ENCODE assay signal across 9 cellular contexts in genomic region chr7:51366930-51367613, GRCh38. TPM values are rescaled to one million over a fixed set of nuclear protein-coding genes. Genes with fewer than 3 reads are reported as not detected.
DNase-seq lines count a peak whose midpoint lies in the region; ATAC-seq and TF ChIP-seq lines count a peak whose summit lies in the region.
"Had no signal": no experiment of that assay in that cellular context is flagged by ENCODE, and none has a peak within 500 bp of the region (broad histone marks: within the 10 kb centered on the region; RNA-seq: fewer than 3 reads in every experiment).

No MANE protein-coding gene starts in this region.

- no peaks in the 10 kb centered on the region for H3K9me3 ChIP-seq in left ventricle myocardium inferior (replicated peaks)

- H3K4me3 ChIP-seq in HFF-Myc (replicated peaks; ENCODE audit: low read depth, low read length) (no peak overlapping the region), left ventricle myocardium inferior (no peak overlapping the region)

- no peaks in the 10 kb centered on the region for H3K27me3 ChIP-seq in left ventricle myocardium inferior (ENCODE audit: low read depth)

- DNase-seq in activated naive CD4-positive, alpha-beta T cell treated with anti-CD3 and anti-CD28 coated beads for 36 hours: peak; percentile 25
- DNase-seq in activated naive CD4-positive, alpha-beta T cell treated with anti-CD3 and anti-CD28 coated beads, Interleukin-2, amount 50 U/mL, for 16 hours: no peak
- DNase-seq in HFF-Myc (ENCODE audit: extremely low read depth, low read depth) (no peak), NCI-H2029 treated with DMSO at 0.1 percent for 48 hours (lab: John Stamatoyannopoulos, UW) (peak; percentile 61), left ventricle myocardium inferior (no peak), retina (peak; percentile 82), T-helper 1 cell (no peak)
- DNase-seq in activated CD8-positive, alpha-beta T cell treated with anti-CD3 and anti-CD28 coated beads, Interleukin-2, amount 10 ng/mL, durations not matched to agents 7 days and 5 days: peak; percentile 22

- H3K4me1 Mint-ChIP-seq in activated naive CD4-positive, alpha-beta T cell treated with anti-CD3 and anti-CD28 coated beads for 36 hours (ENCODE audit: low read depth): no peaks in the 10 kb centered on the region
- no peaks in the 10 kb centered on the region for H3K4me1 Mint-ChIP-seq in activated CD8-positive, alpha-beta T cell treated with anti-CD3 and anti-CD28 coated beads, Interleukin-2, amount 10 ng/mL, durations not matched to agents 7 days and 5 days (ENCODE audit: low read depth)

- POLR2A ChIA-PET in activated CD8-positive, alpha-beta T cell treated with anti-CD3 and anti-CD28 coated beads, Interleukin-2, amount 10 ng/mL, durations not matched to agents 7 days and 5 days (lab: Charles Lee): no interaction called here

- peak; percentile 47 for TF ChIP-seq CTCF in HFF-Myc (IDR thresholded peaks at IDR 0.05; ENCODE audit: low read depth, low read length, missing control alignments)
- peak; percentile 76 for TF ChIP-seq CTCF in left ventricle myocardium inferior (IDR thresholded peaks at IDR 0.05; ENCODE audit: borderline replicate concordance)

- H3K36me3 ChIP-seq in left ventricle myocardium inferior: no peaks in the 10 kb centered on the region

- H3K4me3 Mint-ChIP-seq in activated naive CD4-positive, alpha-beta T cell treated with anti-CD3 and anti-CD28 coated beads for 36 hours: no peak overlapping the region
- H3K4me3 Mint-ChIP-seq in activated CD8-positive, alpha-beta T cell treated with anti-CD3 and anti-CD28 coated beads, Interleukin-2, amount 10 ng/mL, durations not matched to agents 7 days and 5 days: no peak overlapping the region
- H3K4me3 Mint-ChIP-seq: dendritic cell treated with granulocyte-macrophage colony-stimulating factor and Interleukin-4, amounts not matched to agents 40 ng/mL and 50 ng/mL, for 4 days had no signal

- no peak overlapping the region for H3K27ac Mint-ChIP-seq in activated naive CD4-positive, alpha-beta T cell treated with anti-CD3 and anti-CD28 coated beads for 36 hours
- no peak overlapping the region for H3K27ac Mint-ChIP-seq in activated CD8-positive, alpha-beta T cell treated with anti-CD3 and anti-CD28 coated beads, Interleukin-2, amount 10 ng/mL, durations not matched to agents 7 days and 5 days
- H3K27ac Mint-ChIP-seq: dendritic cell treated with granulocyte-macrophage colony-stimulating factor and Interleukin-4, amounts not matched to agents 40 ng/mL and 50 ng/mL, for 4 days had no signal

- peaks cover 4% of the 10 kb centered on the region for H3K4me1 ChIP-seq in left ventricle myocardium inferior

- no peaks in the 10 kb centered on the region for H3K27me3 Mint-ChIP-seq in activated naive CD4-positive, alpha-beta T cell treated with anti-CD3 and anti-CD28 coated beads for 36 hours (ENCODE audit: low read depth)
- peaks cover 2% of the 10 kb centered on the region for H3K27me3 Mint-ChIP-seq in activated CD8-positive, alpha-beta T cell treated with anti-CD3 and anti-CD28 coated beads, Interleukin-2, amount 10 ng/mL, durations not matched to agents 7 days and 5 days (ENCODE audit: low read depth)
- H3K27me3 Mint-ChIP-seq: dendritic cell treated with granulocyte-macrophage colony-stimulating factor and Interleukin-4, amounts not matched to agents 40 ng/mL and 50 ng/mL, for 4 days had no signal

- peaks cover 3% of the 10 kb centered on the region for H3K9me3 Mint-ChIP-seq in activated naive CD4-positive, alpha-beta T cell treated with anti-CD3 and anti-CD28 coated beads for 36 hours
- no peaks in the 10 kb centered on the region for H3K9me3 Mint-ChIP-seq in activated CD8-positive, alpha-beta T cell treated with anti-CD3 and anti-CD28 coated beads, Interleukin-2, amount 10 ng/mL, durations not matched to agents 7 days and 5 days (ENCODE audit: insufficient read depth)
- H3K9me3 Mint-ChIP-seq: dendritic cell treated with granulocyte-macrophage colony-stimulating factor and Interleukin-4, amounts not matched to agents 40 ng/mL and 50 ng/mL, for 4 days had no signal

- CTCF ChIA-PET in activated naive CD4-positive, alpha-beta T cell treated with anti-CD3 and anti-CD28 coated beads for 36 hours (lab: Charles Lee): interaction anchor here (0.6 to 3.1 kb wide), 6 partner anchors 9 to 207 kb away, joined by 3 to 31 read pairs (median 4); no protein-coding TSS in a partner anchor
- CTCF ChIA-PET in activated CD8-positive, alpha-beta T cell treated with anti-CD3 and anti-CD28 coated beads, Interleukin-2, amount 10 ng/mL, durations not matched to agents 7 days and 5 days (lab: Charles Lee): interaction anchor here (1.2 to 7.0 kb wide), 2 partner anchors 21 to 205 kb away, joined by 3 to 96 read pairs; no protein-coding TSS in a partner anchor

- ATAC-seq in activated CD8-positive, alpha-beta T cell treated with anti-CD3 and anti-CD28 coated beads, Interleukin-2, amount 10 ng/mL, durations not matched to agents 7 days and 5 days: no peak

- H3K27ac ChIP-seq in left ventricle myocardium inferior (replicated peaks): no peak overlapping the region

- no peaks in the 10 kb centered on the region for H3K36me3 Mint-ChIP-seq in activated naive CD4-positive, alpha-beta T cell treated with anti-CD3 and anti-CD28 coated beads for 36 hours (ENCODE audit: low read depth)
- no peaks in the 10 kb centered on the region for H3K36me3 Mint-ChIP-seq in activated CD8-positive, alpha-beta T cell treated with anti-CD3 and anti-CD28 coated beads, Interleukin-2, amount 10 ng/mL, durations not matched to agents 7 days and 5 days (ENCODE audit: low read depth)

- intact Hi-C loops in activated naive CD4-positive, alpha-beta T cell treated with anti-CD3 and anti-CD28 coated beads for 36 hours (cut with micrococcal nuclease): loop anchor here (1.0 to 10.0 kb wide), 3 partner anchors 205 to 1272 kb away; partner anchors contain the start of gene ZPBP
- intact Hi-C loops in left ventricle myocardium inferior (cut with micrococcal nuclease): loop anchor here (5.0 to 10.0 kb wide), 2 partner anchors 112 to 205 kb away; no protein-coding TSS in a partner anchor

RNA-seq across cellular contexts. Expression of gene COBL, which starts 50.5 kb away (rescaled TPM):
- total RNA-seq in activated naive CD4-positive, alpha-beta T cell treated with anti-CD3 and anti-CD28 coated beads for 36 hours: not detected
- not detected for total RNA-seq in activated CD8-positive, alpha-beta T cell treated with anti-CD3 and anti-CD28 coated beads, Interleukin-2, amount 10 ng/mL, durations not matched to agents 7 days and 5 days
- total RNA-seq in left ventricle myocardium inferior: 77.1 TPM

Comparison
In these comparisons a context has a peak if more than half of its experiments do, and no peak if none do; other contexts are left out.
1. DNase-seq: peak in activated naive CD4-positive, alpha-beta T cell treated with anti-CD3 and anti-CD28 coated beads for 36 hours (single experiment), NCI-H2029 treated with DMSO at 0.1 percent for 48 hours (single experiment), activated CD8-positive, alpha-beta T cell treated with anti-CD3 and anti-CD28 coated beads, Interleukin-2, amount 10 ng/mL, durations not matched to agents 7 days and 5 days (single experiment) and retina (single experiment); none in activated naive CD4-positive, alpha-beta T cell treated with anti-CD3 and anti-CD28 coated beads, Interleukin-2, amount 50 U/mL, for 16 hours (single experiment), HFF-Myc (single experiment), left ventricle myocardium inferior (single experiment) and T-helper 1 cell (0 of 5).
2. RNA of gene COBL, which starts 50.5 kb away (total RNA-seq): 77.1 TPM in left ventricle myocardium inferior (single experiment); not detected in activated naive CD4-positive, alpha-beta T cell treated with anti-CD3 and anti-CD28 coated beads for 36 hours and not detected in activated CD8-positive, alpha-beta T cell treated with anti-CD3 and anti-CD28 coated beads, Interleukin-2, amount 10 ng/mL, durations not matched to agents 7 days and 5 days; every median in the first group is over 10 times any median in the second.